Comparison of ENCODE assay signal across 1 cellular context in genomic region chr7:105876964-105877601, GRCh38.
TF ChIP-seq lines count a peak whose summit lies in the region.

No MANE protein-coding gene starts in this region.

TF ChIP-seq in H1, 55 proteins besides CTCF, POLR2A, EP300 and RAD21:
- peak; percentile 58; the same call in 1 of the 2 replicates for TF ChIP-seq KDM1A (IDR thresholded peaks at IDR 0.05; ENCODE audit: borderline replicate concordance, low read length)
- 0 out of 4 replicates have a peak, but pooled peaks of 1 of the 2 experiments have one; percentile 24 for TF ChIP-seq HDAC2 (IDR thresholded peaks at IDR 0.05; ENCODE audit: borderline replicate concordance in 1 of 2, low read depth in 2 of 2, low read length in 2 of 2)
- TF ChIP-seq TAF1 (IDR thresholded peaks at IDR 0.05; ENCODE audit: low read depth, low read length) = no peak
- TF ChIP-seq ASH2L (IDR thresholded peaks at IDR 0.05; ENCODE audit: low read length) = peak; percentile 68
- peak; percentile 44; the same call in 1 of the 2 replicates for TF ChIP-seq E2F6 (IDR thresholded peaks at IDR 0.05)
- no peak for TF ChIP-seq EZH2 (IDR thresholded peaks at IDR 0.05; ENCODE audit: low read depth, low read length, severe bottlenecking)
